Comparison of ENCODE assay signal across 8 cellular contexts in the genomic region with DNA sequence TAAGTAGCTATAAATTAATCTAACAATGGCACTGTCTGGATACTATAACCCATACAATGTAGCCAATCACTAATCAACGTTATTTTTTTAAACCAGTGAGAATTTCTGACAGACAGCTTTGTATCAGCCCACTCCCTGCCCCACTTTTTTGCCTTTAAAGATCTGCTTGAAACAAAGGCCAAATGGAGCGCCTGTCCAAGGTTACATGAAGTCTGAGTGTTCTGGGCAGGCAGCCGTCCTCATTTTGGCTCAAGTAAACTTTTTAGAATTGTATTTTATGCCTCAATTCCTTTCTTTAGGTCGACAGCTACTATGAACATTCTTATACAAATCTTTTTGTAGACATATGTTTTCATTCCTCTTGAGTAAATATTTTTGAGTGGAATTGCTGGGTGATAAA.
"Had no signal": no experiment of that assay in that cellular context is flagged by ENCODE, and none has a peak within 500 bp of the region (broad histone marks: within the 10 kb centered on the region; RNA-seq: fewer than 3 reads in every experiment).

No MANE protein-coding gene starts in this region.

- DNase-seq: GM23248, GOT3, H7, HFFc6, KBM-7 had no signal

- H3K27ac ChIP-seq: GM23248 had no signal

- ATAC-seq: HCT116 had no signal

- H3K36me3 ChIP-seq: HAP-1 had no signal

- FAIRE-seq: HTR-8/SVneo had no signal

- H3K4me3 ChIP-seq: GM23248, HAP-1 had no signal
